1 cellular context compared by ENCODE assay signal in genomic region chr11:28153586-28153985, GRCh38.
TF ChIP-seq lines count a peak whose summit lies in the region.

No MANE protein-coding gene starts in this region.

TF ChIP-seq in GM23338, 12 proteins besides CTCF, POLR2A, EP300 and RAD21 (continued from another document):
- TF ChIP-seq NANOG (IDR thresholded peaks at IDR 0.05; ENCODE audit: borderline replicate concordance) (no peak), JUNB (IDR thresholded peaks at IDR 0.05; ENCODE audit: unreplicated experiment) (no peak), CREB1 (CRISPR knock-in tag; IDR thresholded peaks at IDR 0.05; ENCODE audit: low read depth) (no peak), EZH2phosphoT487 (IDR thresholded peaks at IDR 0.05; ENCODE audit: unreplicated experiment) (no peak), ETS1 (IDR thresholded peaks at IDR 0.05) (no peak), ZNF331 (CRISPR knock-in tag; IDR thresholded peaks at IDR 0.05; ENCODE audit: low read depth) (no peak), REST (IDR thresholded peaks at IDR 0.05; ENCODE audit: unreplicated experiment) (no peak), STAT1 (IDR thresholded peaks at IDR 0.05; ENCODE audit: unreplicated experiment) (no peak), EZH2 (IDR thresholded peaks at IDR 0.05; ENCODE audit: low read depth, unreplicated experiment) (no peak), ZNF114 (CRISPR knock-in tag; IDR thresholded peaks at IDR 0.05) (no peak)
TF ChIP-seq in GM23338: peak in this region for 0.
